In the genomic region with DNA sequence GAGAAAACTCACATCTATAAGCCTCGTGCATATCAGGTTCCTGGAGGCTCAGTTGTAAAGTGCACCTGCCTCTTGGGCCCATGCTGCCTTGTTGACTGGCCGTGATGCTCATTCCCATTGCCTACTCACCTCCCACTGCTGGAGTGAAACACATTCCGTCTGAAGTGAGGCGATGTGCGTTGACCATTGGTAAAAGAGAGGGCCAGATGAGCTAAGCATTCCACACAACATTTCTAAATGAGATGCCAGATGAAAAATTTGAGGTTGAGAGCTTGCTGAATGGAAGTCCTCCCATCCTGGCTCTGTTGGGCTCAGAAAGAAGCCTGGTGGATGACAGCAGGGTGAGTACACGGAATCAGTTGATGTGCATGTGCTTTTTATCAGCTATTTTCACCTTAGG, we compare ENCODE assay signal across 23 cellular contexts. TPM values are rescaled to one million over a fixed set of nuclear protein-coding genes. Genes with fewer than 3 reads are reported as not detected.
"Had no signal": no experiment of that assay in that cellular context is flagged by ENCODE, and none has a peak within 500 bp of the region (broad histone marks: within the 10 kb centered on the region; RNA-seq: fewer than 3 reads in every experiment).

No MANE protein-coding gene starts in this region.

- H3K9me3 ChIP-seq: adrenal gland, body of pancreas had no signal

- H3K27ac Mint-ChIP-seq: activated naive CD4-positive, alpha-beta T cell treated with anti-CD3 and anti-CD28 coated beads for 36 hours; activated naive CD8-positive, alpha-beta T cell had no signal

- H3K4me3 ChIP-seq: adrenal gland, body of pancreas had no signal

- H3K36me3 Mint-ChIP-seq: activated naive CD8-positive, alpha-beta T cell had no signal

- DNase-seq: activated CD4-positive, alpha-beta T cell treated with anti-CD3 and anti-CD28 coated beads for 4 hours; activated CD8-positive, alpha-beta memory T cell treated with anti-CD3 and anti-CD28 coated beads for 24 hours; activated gamma-delta T cell; activated T-cell treated with anti-CD3 and anti-CD28 coated beads, Interleukin-2, amount 50 U/mL, for 4 hours; adrenal gland; anterior cingulate cortex; body of pancreas; Karpas-422; NCI-H1048; NCI-H146; NCI-H187 treated with DMSO at 0.1 percent for 48 hours; NCI-H2081 treated with DMSO at 0.1 percent for 48 hours; NCI-H446; NCI-H524; PC-3; SHP77 had no signal

- FAIRE-seq: RCC 7860 had no signal

- H3K36me3 ChIP-seq: adrenal gland had no signal

- H3K27me3 Mint-ChIP-seq: central memory CD8-positive, alpha-beta T cell had no signal

- ATAC-seq: activated CD4-positive, CD25-positive, alpha-beta regulatory T cell treated with anti-CD3 and anti-CD28 coated beads, Interleukin-2, amount 50 U/mL, for 24 hours; activated T-cell treated with anti-CD3 and anti-CD28 coated beads, Interleukin-2, amount 50 U/mL, for 4 hours; body of pancreas; PC-3 had no signal

- H3K27me3 ChIP-seq: body of pancreas had no signal

- H3K4me3 Mint-ChIP-seq: activated naive CD4-positive, alpha-beta T cell treated with anti-CD3 and anti-CD28 coated beads for 36 hours; activated naive CD8-positive, alpha-beta T cell; activated T-cell treated with anti-CD3 and anti-CD28 coated beads, Interleukin-2, amount 50 U/mL, for 4 hours; central memory CD8-positive, alpha-beta T cell had no signal

- H3K9me3 Mint-ChIP-seq: activated naive CD4-positive, alpha-beta T cell treated with anti-CD3 and anti-CD28 coated beads for 36 hours; activated T-cell treated with anti-CD3 and anti-CD28 coated beads, Interleukin-2, amount 50 U/mL, for 4 hours; central memory CD8-positive, alpha-beta T cell; T-helper 1 cell treated with Interleukin-12 subunit alpha and Interleukin-12 subunit beta and Interleukin-4 antibody, amounts not matched to agents 30 μg/mL and 1 μg/mL, for 36 hours had no signal

- H3K27ac ChIP-seq: adrenal gland, body of pancreas had no signal

RNA-seq across cellular contexts. Expression of gene ADAMTS15, which starts 8.6 kb away (rescaled TPM):
- total RNA-seq: activated naive CD4-positive, alpha-beta T cell treated with anti-CD3 and anti-CD28 coated beads for 36 hours; activated T-cell treated with anti-CD3 and anti-CD28 coated beads, Interleukin-2, amount 50 U/mL, for 4 hours; SK-MEL-5 had no signal

RNA-seq across cellular contexts. Expression of gene ADAMTS8, which starts 11.5 kb away (rescaled TPM):
- total RNA-seq: activated naive CD4-positive, alpha-beta T cell treated with anti-CD3 and anti-CD28 coated beads for 36 hours; PC-3 had no signal
